10 cellular contexts compared by ENCODE assay signal in genomic region chr3:66439666-66440344, GRCh38.
DNase-seq lines count a peak whose midpoint lies in the region; ATAC-seq, FAIRE-seq and TF ChIP-seq lines count a peak whose summit lies in the region.
"Had no signal": no experiment of that assay in that cellular context is flagged by ENCODE, and none has a peak within 500 bp of the region (broad histone marks: within the 10 kb centered on the region; RNA-seq: fewer than 3 reads in every experiment).

No MANE protein-coding gene starts in this region.

- H3K9me3 Mint-ChIP-seq in nephron: no peaks in the 10 kb centered on the region

- peaks cover 3% of the 10 kb centered on the region for H3K27me3 Mint-ChIP-seq in nephron (ENCODE audit: low read depth)

- ATAC-seq in GM18858 (IDR thresholded peaks at IDR 0.05; ENCODE audit: unreplicated experiment) (peak; percentile 39), HG03159 (IDR thresholded peaks at IDR 0.05; ENCODE audit: unreplicated experiment) (peak; percentile 66), gastroesophageal sphincter (no peak), esophagus mucosa (no peak)

- no peaks in the 10 kb centered on the region for H3K27me3 ChIP-seq in gastroesophageal sphincter
- H3K27me3 ChIP-seq: ovary had no signal

- H3K27ac ChIP-seq in RWPE1 (peak overlapping the region; percentile 93; the same call in 1 of the 2 replicates), gastroesophageal sphincter (peak overlapping the region in 1 of 4 donors; percentile 3)
- H3K27ac ChIP-seq: GM23248 had no signal

- peaks cover 20 to 97% (median 37%) of the 10 kb centered on the region in 3 donors for H3K4me1 ChIP-seq in gastroesophageal sphincter

- TF ChIP-seq CTCF in RWPE1 (conservative IDR thresholded peaks at IDR 0.05; ENCODE audit: low read depth): no peak
- no peak for TF ChIP-seq CTCF in nephron (IDR thresholded peaks at IDR 0.05; ENCODE audit: unreplicated experiment in 3 of 3)
- TF ChIP-seq CTCF in gastroesophageal sphincter (IDR thresholded peaks at IDR 0.05): no peak

- TF ChIP-seq EP300 in gastroesophageal sphincter (IDR thresholded peaks at IDR 0.05): no peak

- CTCF ChIA-PET in RWPE1 (lab: Yijun Ruan, JAX): no interaction called here

- WGBS in gastroesophageal sphincter (ENCODE audit: low coverage in 1 of 2), 2 donors: 61 to 64% methylated on average over 7 of the region's 7 CpGs

- H3K36me3 Mint-ChIP-seq in nephron (ENCODE audit: low read depth): peaks cover 3% of the 10 kb centered on the region

- POLR2A ChIA-PET in RWPE1 (lab: Yijun Ruan, JAX; ENCODE audit: low non-redundant PET): no interaction called here

- peaks cover 86% of the 10 kb centered on the region for H3K4me1 Mint-ChIP-seq in nephron

- peaks cover 0 to 6% of the 10 kb centered on the region in 2 donors for H3K36me3 ChIP-seq in gastroesophageal sphincter
- H3K36me3 ChIP-seq: ovary had no signal

- H3K4me3 ChIP-seq in gastroesophageal sphincter: no peak overlapping the region
- H3K4me3 ChIP-seq: GM23248, ovary had no signal

- no peak for DNase-seq in RWPE1 (ENCODE audit: low spot score)
- no peak for DNase-seq in effector CD4-positive, alpha-beta T cell
- no peak for DNase-seq in RCC 7860 (ENCODE audit: low spot score)
- DNase-seq: GM23248 had no signal

- peak overlapping the region; percentile 54 to 95 (median 61) for H3K27ac Mint-ChIP-seq in nephron

- H3K4me3 Mint-ChIP-seq in nephron: peak overlapping the region in 1 of 3 experiments; percentile 14

- no peak for FAIRE-seq in RCC 7860 (lab: Jason Lieb, UNC)

- H3K9me3 ChIP-seq in gastroesophageal sphincter: no peaks in the 10 kb centered on the region
- H3K9me3 ChIP-seq: ovary had no signal

- no peak for TF ChIP-seq POLR2A in gastroesophageal sphincter (IDR thresholded peaks at IDR 0.05)

Comparison
In these comparisons a context has a peak if more than half of its experiments do, and no peak if none do; other contexts are left out.
1. ATAC-seq: peak in GM18858 (single experiment) and HG03159 (single experiment); none in gastroesophageal sphincter (single experiment) and esophagus mucosa (single experiment).